1 cellular context compared by ENCODE assay signal in the genomic region with DNA sequence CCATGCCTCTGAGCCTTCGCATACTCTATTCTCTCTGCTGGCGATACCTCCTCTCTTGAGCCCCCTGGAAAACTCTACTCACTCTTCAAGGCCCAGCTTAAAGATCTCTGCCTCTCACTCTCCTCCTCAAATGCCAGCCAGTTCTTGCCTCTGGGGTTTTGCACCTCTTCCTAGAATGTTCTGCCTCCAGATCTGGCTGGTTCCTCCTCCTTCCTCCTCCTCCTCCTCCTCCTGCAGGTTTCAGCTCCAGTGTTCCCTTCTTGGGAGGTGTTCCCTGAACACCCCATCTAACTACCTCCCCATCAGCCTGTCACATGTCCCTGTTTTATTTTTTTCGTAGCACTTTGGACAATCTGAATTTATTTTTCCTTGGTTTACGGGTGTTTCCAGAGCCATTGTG.
TF ChIP-seq lines count a peak whose summit lies in the region.

No MANE protein-coding gene starts in this region.

TF ChIP-seq in H1, 55 proteins besides CTCF, POLR2A, EP300 and RAD21:
- TF ChIP-seq SIN3A (conservative IDR thresholded peaks at IDR 0.05 in 1 of 2, IDR thresholded peaks at IDR 0.05 in 1 of 2; ENCODE audit: low read depth in 1 of 2, low read length in 2 of 2): no peak
- TF ChIP-seq HDAC6 (IDR thresholded peaks at IDR 0.05; ENCODE audit: low read depth, low read length): no peak
- no peak for TF ChIP-seq CTBP2 (IDR thresholded peaks at IDR 0.05; ENCODE audit: borderline replicate concordance, insufficient read depth, insufficient read length, low read length)
